ENCODE assay signal across 16 cellular contexts in genomic region chr21:37682908-37683307, GRCh38.
"Had no signal": no experiment of that assay in that cellular context is flagged by ENCODE, and none has a peak within 500 bp of the region (broad histone marks: within the 10 kb centered on the region; RNA-seq: fewer than 3 reads in every experiment).

No MANE protein-coding gene starts in this region.

- H2AFZ ChIP-seq: hepatocyte had no signal

- H3K4me1 ChIP-seq: body of pancreas, left lung, right atrium auricular region had no signal

- H3K27me3 ChIP-seq: body of pancreas, hepatocyte, left lung, right atrium auricular region had no signal

- H3K4me3 ChIP-seq: body of pancreas, hepatocyte, left lung, right atrium auricular region, skin epidermis had no signal

- FAIRE-seq: kidney had no signal

- H3K79me2 ChIP-seq: hepatocyte had no signal

- H3K9me3 ChIP-seq: body of pancreas, left lung had no signal

- DNase-seq: activated CD4-positive, alpha-beta memory T cell treated with anti-CD3 and anti-CD28 coated beads, Interleukin-2, amount 10 ng/mL, durations not matched to agents 7 days and 5 days; activated CD4-positive, alpha-beta T cell treated with anti-CD3 and anti-CD28 coated beads for 4 hours; activated effector memory CD4-positive, alpha-beta T cell treated with anti-CD3 and anti-CD28 coated beads, Interleukin-2, amount 50 U/mL, for 16 hours; activated T-cell treated with anti-CD3 and anti-CD28 coated beads, Interleukin-2, amount 50 U/mL, for 48 hours; amniotic stem cell; body of pancreas; kidney; left lung; mammary epithelial cell; naive thymus-derived CD8-positive, alpha-beta T cell; nucleus accumbens; stimulated activated naive CD8-positive, alpha-beta T cell treated with anti-CD3 and anti-CD28 coated beads, Interleukin-15, amount 100 ng/mL, for 72 hours; T-helper 17 cell had no signal

- H3K27ac ChIP-seq: body of pancreas, hepatocyte, left lung, right atrium auricular region had no signal

- H3K4me2 ChIP-seq: hepatocyte had no signal

- H3K36me3 ChIP-seq: left lung, right atrium auricular region had no signal
